1 cellular context compared by ENCODE assay signal in the genomic region with DNA sequence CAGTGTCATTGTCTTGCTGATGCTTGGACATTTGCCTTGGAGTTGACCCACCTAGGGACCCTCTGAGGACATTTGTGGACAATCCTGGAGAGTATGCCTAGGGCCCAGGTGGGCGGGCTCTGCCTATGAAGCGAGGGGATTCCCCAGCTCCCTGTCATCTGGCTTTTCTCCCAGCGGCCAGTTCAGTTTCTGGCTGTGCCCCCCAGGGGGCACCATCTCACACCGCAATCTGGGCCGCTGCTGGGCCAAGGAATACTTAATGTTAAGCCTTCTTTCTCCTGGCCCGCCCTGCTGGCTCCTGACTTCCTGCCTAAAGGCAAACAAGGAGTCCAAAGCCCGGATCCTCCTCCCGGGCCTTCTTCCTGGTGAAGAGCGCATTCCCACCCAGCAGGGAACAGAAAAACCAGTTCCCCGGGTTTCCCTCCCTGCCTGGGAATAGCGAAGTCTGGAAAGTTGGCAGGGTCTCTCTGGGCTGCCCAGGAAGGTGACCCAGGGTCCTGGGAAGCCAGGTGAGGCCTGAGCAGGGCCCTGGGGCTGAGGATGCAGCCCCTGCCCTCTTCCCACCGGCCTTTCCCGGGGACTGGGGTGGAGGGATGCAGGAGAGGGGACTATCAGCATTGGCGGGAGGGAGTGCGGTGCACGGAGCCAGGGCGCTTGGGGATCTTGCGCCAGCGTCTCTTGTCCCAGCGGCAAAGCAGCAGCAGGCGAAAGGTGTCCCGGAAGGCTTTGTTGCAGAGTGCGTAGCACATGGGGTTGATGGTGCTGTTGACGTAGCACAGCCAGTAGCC.
TF ChIP-seq lines count a peak whose summit lies in the region.

No MANE protein-coding gene starts in this region.

TF ChIP-seq in HCT116, 20 proteins besides CTCF, POLR2A, EP300 and RAD21 (continued from another document):
- TF ChIP-seq, protein P1, sequence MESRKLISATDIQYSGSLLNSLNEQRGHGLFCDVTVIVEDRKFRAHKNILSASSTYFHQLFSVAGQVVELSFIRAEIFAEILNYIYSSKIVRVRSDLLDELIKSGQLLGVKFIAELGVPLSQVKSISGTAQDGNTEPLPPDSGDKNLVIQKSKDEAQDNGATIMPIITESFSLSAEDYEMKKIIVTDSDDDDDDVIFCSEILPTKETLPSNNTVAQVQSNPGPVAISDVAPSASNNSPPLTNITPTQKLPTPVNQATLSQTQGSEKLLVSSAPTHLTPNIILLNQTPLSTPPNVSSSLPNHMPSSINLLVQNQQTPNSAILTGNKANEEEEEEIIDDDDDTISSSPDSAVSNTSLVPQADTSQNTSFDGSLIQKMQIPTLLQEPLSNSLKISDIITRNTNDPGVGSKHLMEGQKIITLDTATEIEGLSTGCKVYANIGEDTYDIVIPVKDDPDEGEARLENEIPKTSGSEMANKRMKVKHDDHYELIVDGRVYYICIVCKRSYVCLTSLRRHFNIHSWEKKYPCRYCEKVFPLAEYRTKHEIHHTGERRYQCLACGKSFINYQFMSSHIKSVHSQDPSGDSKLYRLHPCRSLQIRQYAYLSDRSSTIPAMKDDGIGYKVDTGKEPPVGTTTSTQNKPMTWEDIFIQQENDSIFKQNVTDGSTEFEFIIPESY (IDR thresholded peaks at IDR 0.05; ENCODE audit: extremely low read depth, insufficient replicate concordance, low read length) = no peak
- TF ChIP-seq EGR1 (IDR thresholded peaks at IDR 0.05; ENCODE audit: low read depth) (no peak), YY1 (IDR thresholded peaks at IDR 0.05; ENCODE audit: extremely low read depth, insufficient replicate concordance, low read depth, low read length) (no peak), JUND (IDR thresholded peaks at IDR 0.05) (no peak), CBX3 (IDR thresholded peaks at IDR 0.05; ENCODE audit: low read depth) (no peak), EZH2 (IDR thresholded peaks at IDR 0.05) (no peak), SP1 (IDR thresholded peaks at IDR 0.05; ENCODE audit: low read depth) (no peak), SRF (IDR thresholded peaks at IDR 0.05; ENCODE audit: low read depth) (no peak)
- TF ChIP-seq, protein P2, sequence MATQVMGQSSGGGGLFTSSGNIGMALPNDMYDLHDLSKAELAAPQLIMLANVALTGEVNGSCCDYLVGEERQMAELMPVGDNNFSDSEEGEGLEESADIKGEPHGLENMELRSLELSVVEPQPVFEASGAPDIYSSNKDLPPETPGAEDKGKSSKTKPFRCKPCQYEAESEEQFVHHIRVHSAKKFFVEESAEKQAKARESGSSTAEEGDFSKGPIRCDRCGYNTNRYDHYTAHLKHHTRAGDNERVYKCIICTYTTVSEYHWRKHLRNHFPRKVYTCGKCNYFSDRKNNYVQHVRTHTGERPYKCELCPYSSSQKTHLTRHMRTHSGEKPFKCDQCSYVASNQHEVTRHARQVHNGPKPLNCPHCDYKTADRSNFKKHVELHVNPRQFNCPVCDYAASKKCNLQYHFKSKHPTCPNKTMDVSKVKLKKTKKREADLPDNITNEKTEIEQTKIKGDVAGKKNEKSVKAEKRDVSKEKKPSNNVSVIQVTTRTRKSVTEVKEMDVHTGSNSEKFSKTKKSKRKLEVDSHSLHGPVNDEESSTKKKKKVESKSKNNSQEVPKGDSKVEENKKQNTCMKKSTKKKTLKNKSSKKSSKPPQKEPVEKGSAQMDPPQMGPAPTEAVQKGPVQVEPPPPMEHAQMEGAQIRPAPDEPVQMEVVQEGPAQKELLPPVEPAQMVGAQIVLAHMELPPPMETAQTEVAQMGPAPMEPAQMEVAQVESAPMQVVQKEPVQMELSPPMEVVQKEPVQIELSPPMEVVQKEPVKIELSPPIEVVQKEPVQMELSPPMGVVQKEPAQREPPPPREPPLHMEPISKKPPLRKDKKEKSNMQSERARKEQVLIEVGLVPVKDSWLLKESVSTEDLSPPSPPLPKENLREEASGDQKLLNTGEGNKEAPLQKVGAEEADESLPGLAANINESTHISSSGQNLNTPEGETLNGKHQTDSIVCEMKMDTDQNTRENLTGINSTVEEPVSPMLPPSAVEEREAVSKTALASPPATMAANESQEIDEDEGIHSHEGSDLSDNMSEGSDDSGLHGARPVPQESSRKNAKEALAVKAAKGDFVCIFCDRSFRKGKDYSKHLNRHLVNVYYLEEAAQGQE (IDR thresholded peaks at IDR 0.05; ENCODE audit: low read depth) = no peak
- TF ChIP-seq, protein P3, sequence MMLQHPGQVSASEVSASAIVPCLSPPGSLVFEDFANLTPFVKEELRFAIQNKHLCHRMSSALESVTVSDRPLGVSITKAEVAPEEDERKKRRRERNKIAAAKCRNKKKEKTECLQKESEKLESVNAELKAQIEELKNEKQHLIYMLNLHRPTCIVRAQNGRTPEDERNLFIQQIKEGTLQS (IDR thresholded peaks at IDR 0.05) = no peak
